Comparison of ENCODE assay signal across 8 cellular contexts in genomic region chr7:72924417-72924747, GRCh38. TPM values are rescaled to one million over a fixed set of nuclear protein-coding genes. Genes with fewer than 3 reads are reported as not detected.
DNase-seq lines count a peak whose midpoint lies in the region; FAIRE-seq and TF ChIP-seq lines count a peak whose summit lies in the region.

No MANE protein-coding gene starts in this region.

- H2AFZ ChIP-seq in GM23248 = peak overlapping the region; percentile 95
- H2AFZ ChIP-seq in H1 (ENCODE audit: low read length) = peak overlapping the region; percentile 96
- H2AFZ ChIP-seq in neuronal stem cell (ENCODE audit: low read length) = peak overlapping the region; percentile 93

- POLR2A ChIA-PET in H1 (lab: Charles Lee; ENCODE audit: partially characterized antibody) = no interaction called here
- POLR2A ChIA-PET in HEK293T (lab: Yijun Ruan, JAX) = no interaction called here

- no peak overlapping the region for H2BK120ac ChIP-seq in H1 (replicated peaks; ENCODE audit: low read depth, low read length)
- H2BK120ac ChIP-seq in neuronal stem cell (ENCODE audit: low read depth, low read length) = no peak overlapping the region

- H2BK15ac ChIP-seq in H1 (ENCODE audit: low read length) (no peak overlapping the region), neuronal stem cell (ENCODE audit: low read length) (no peak overlapping the region)

- H2BK5ac ChIP-seq in H1 (ENCODE audit: low read depth, low read length) (peak overlapping the region; percentile 95; the same call in 1 of the 2 replicates), neuronal stem cell (ENCODE audit: low read length) (no peak overlapping the region)

- H4K91ac ChIP-seq in H1 (replicated peaks; ENCODE audit: insufficient read length, low read length) = peak overlapping the region; percentile 73
- H4K91ac ChIP-seq in neuronal stem cell (ENCODE audit: low read depth, low read length, poor library complexity) = no peak overlapping the region

- H3K23me2 ChIP-seq in H1 (ENCODE audit: low read depth, low read length) = peaks cover 5% of the 10 kb centered on the region; the same call in 1 of the 2 replicates

- H3K79me2 ChIP-seq in GM23248 (ENCODE audit: insufficient read depth) = peaks cover 91% of the 10 kb centered on the region
- peaks cover 0 to 29% of the 10 kb centered on the region in 2 experiments; a peak in 3 of 4 replicates for H3K79me2 ChIP-seq in H1 (ENCODE audit: control insufficient read depth in 1 of 2, insufficient read depth in 2 of 2, low read length in 2 of 2)

- H3K23ac ChIP-seq in H1 (ENCODE audit: insufficient read length) = no peak overlapping the region
- H3K23ac ChIP-seq in neuronal stem cell (ENCODE audit: low read depth, low read length, poor library complexity) = no peak overlapping the region

- H3K4me2 ChIP-seq in GM23248 (ENCODE audit: unreplicated experiment) (peak overlapping the region; percentile 95), H1 (ENCODE audit: insufficient read depth in 1 of 2, low read depth in 2 of 2, low read length in 2 of 2) (peak overlapping the region; percentile 79 to 98), neuronal stem cell (ENCODE audit: insufficient read depth, low read length, poor library complexity, severe bottlenecking) (peak overlapping the region; percentile 77)

- H3K14ac ChIP-seq in H1 (ENCODE audit: insufficient read length) = no peak overlapping the region
- H3K14ac ChIP-seq in neuronal stem cell (ENCODE audit: low read length) = no peak overlapping the region

- WGBS in GM23248 (ENCODE audit: low coverage in 1 of 2, low lambda C conversion rate in 2 of 2, missing lambda C conversion rate in 2 of 2), 2 experiments = 1% methylated on average over 5 of the region's 5 CpGs
- 2% methylated on average over 5 of the region's 5 CpGs; no CpG with 5 or more reads in 1 of the 2 experiments for WGBS in H1 (ENCODE audit: extremely low coverage in 1 of 2, insufficient coverage in 1 of 2, insufficient read length in 1 of 2, insufficient replicate concordance in 2 of 2, low coverage in 1 of 2, low lambda C conversion rate in 2 of 2, missing lambda C conversion rate in 1 of 2), 2 experiments
- WGBS in neuronal stem cell (ENCODE audit: extremely low coverage in 2 of 2, insufficient read length in 2 of 2, insufficient replicate concordance in 1 of 2), 2 donors = no CpG with 5 or more reads among the region's 5 CpGs

- H3K27me3 ChIP-seq in BE2C (no peaks in the 10 kb centered on the region), GM23248 (replicated peaks; ENCODE audit: insufficient read depth) (no peaks in the 10 kb centered on the region), H1 (replicated peaks in 1 of 4; ENCODE audit: control insufficient read depth in 3 of 4, extremely low read depth in 1 of 4, insufficient read depth in 3 of 4, low read length in 3 of 4) (no peaks in the 10 kb centered on the region), neuronal stem cell (ENCODE audit: control insufficient read depth in 3 of 3, insufficient read depth in 3 of 3, low read depth in 1 of 3, low read length in 3 of 3) (no peaks in the 10 kb centered on the region)

- no peaks in the 10 kb centered on the region for H3K9me2 ChIP-seq in GM23248 (ENCODE audit: insufficient read depth)

- no peak overlapping the region for H2BK12ac ChIP-seq in H1 (ENCODE audit: low read depth, low read length)
- H2BK12ac ChIP-seq in neuronal stem cell (ENCODE audit: low read length) = no peak overlapping the region

- peak overlapping the region; percentile 99 for H3K9ac ChIP-seq in GM23248
- peak overlapping the region; percentile 94 to 98 (median 97) for H3K9ac ChIP-seq in H1 (replicated peaks in 1 of 4; ENCODE audit: extremely low read depth in 1 of 4, low read depth in 3 of 4, low read length in 3 of 4)
- no peak overlapping the region for H3K9ac ChIP-seq in neuronal stem cell (ENCODE audit: low read depth, low read length, poor library complexity)

- no peak for DNase-seq in BE2C
- no peak for DNase-seq in GM23248
- peak; percentile 83 for DNase-seq in NOMO-1 treated with dmso at 0.1 percent for 144 hours (lab: John Stamatoyannopoulos, UW; ENCODE audit: unreplicated experiment)
- no peak for DNase-seq in H1 (ENCODE audit: low read depth in 1 of 2, low spot score in 2 of 2)
- no peak for DNase-seq in neuronal stem cell (ENCODE audit: low spot score)
- no peak for DNase-seq in HEK293T (ENCODE audit: extremely low spot score)
- DNase-seq in ecto neural progenitor cell (ENCODE audit: low spot score) = no peak
- no peak for DNase-seq in ACHN

- TF ChIP-seq POLR2A in H1 (IDR thresholded peaks at IDR 0.05; ENCODE audit: control extremely low read depth in 1 of 2, low read depth in 2 of 2, low read length in 2 of 2) = no peak

- no peaks in the 10 kb centered on the region for H4K20me1 ChIP-seq in GM23248 (ENCODE audit: insufficient read depth)
- H4K20me1 ChIP-seq in H1 (replicated peaks in 1 of 2; ENCODE audit: control insufficient read depth in 1 of 2, insufficient read depth in 2 of 2, low read length in 2 of 2) = peaks cover 0 to 2% of the 10 kb centered on the region in 2 experiments

- H3F3A ChIP-seq in GM23248 (ENCODE audit: insufficient read depth) = peaks cover 18% of the 10 kb centered on the region

- H3K9me3 ChIP-seq in BE2C (no peaks in the 10 kb centered on the region), GM23248 (ENCODE audit: low read depth) (no peaks in the 10 kb centered on the region), H1 (ENCODE audit: insufficient read depth in 2 of 2, low read depth in 1 of 2, low read length in 1 of 2) (no peaks in the 10 kb centered on the region), neuronal stem cell (replicated peaks in 1 of 2; ENCODE audit: control insufficient read depth in 2 of 2, insufficient read depth in 1 of 2, low read depth in 1 of 2, low read length in 2 of 2) (no peaks in the 10 kb centered on the region)

- in situ Hi-C loops in GM23248 (cut with MboI) = no loop called here
- in situ Hi-C loops in ACHN (cut with HindIII; ENCODE audit: low pct_ligation_motif_present, low pct_unique_long_range_greater_than_20kb, low sequenced_read_pairs) = no loop called here

- no peak overlapping the region for H3K56ac ChIP-seq in H1 (replicated peaks; ENCODE audit: insufficient read length, low read depth, low read length)

- TF ChIP-seq CTCF in BE2C (IDR thresholded peaks at IDR 0.05; ENCODE audit: low read depth, low read length) (no peak), H1 (IDR thresholded peaks at IDR 0.05; ENCODE audit: control extremely low read depth in 1 of 3, insufficient read depth in 1 of 3, low read depth in 1 of 3, low read length in 3 of 3) (no peak)

- no peak overlapping the region for H4K5ac ChIP-seq in H1 (ENCODE audit: insufficient read length, low read depth, low read length)

- H3K4me1 ChIP-seq in BE2C (peaks cover 4% of the 10 kb centered on the region; the same call in 1 of the 2 replicates), GM23248 (ENCODE audit: insufficient read depth) (peaks cover 15% of the 10 kb centered on the region), H1 (replicated peaks in 1 of 4; ENCODE audit: control insufficient read depth in 3 of 4, insufficient read depth in 4 of 4, low read length in 3 of 4) (peaks cover 0 to 6% (median 4%) of the 10 kb centered on the region in 4 experiments; a peak in 3 of 7 replicates), neuronal stem cell (ENCODE audit: control insufficient read depth in 2 of 2, insufficient read depth in 1 of 2, low read depth in 1 of 2, low read length in 2 of 2) (peaks cover 3 to 4% of the 10 kb centered on the region in 2 donors)

- peak overlapping the region; percentile 95 for H3K27ac ChIP-seq in GM23248
- H3K27ac ChIP-seq in H1 (ENCODE audit: low read depth, low read length) = peak overlapping the region; percentile 96
- peak overlapping the region; percentile 77 for H3K27ac ChIP-seq in neuronal stem cell (replicated peaks; ENCODE audit: low read length)

- no peak overlapping the region for H3K4ac ChIP-seq in H1 (replicated peaks; ENCODE audit: insufficient read length, low read depth, low read length)
- no peak overlapping the region for H3K4ac ChIP-seq in neuronal stem cell (ENCODE audit: low read length)

- FAIRE-seq in H1 (lab: Jason Lieb, UNC) = no peak

- H2AK5ac ChIP-seq in H1 (ENCODE audit: low read depth, low read length) = no peak overlapping the region
- H2AK5ac ChIP-seq in neuronal stem cell (ENCODE audit: low read depth, low read length) = no peak overlapping the region

- CTCF ChIA-PET in H1 (lab: Charles Lee; ENCODE audit: partially characterized antibody) (interaction anchor here (0.7 kb wide), 1 partner anchor 15 kb away, joined by 4 read pairs; no protein-coding TSS in a partner anchor), HEK293T (lab: Yijun Ruan, JAX) (no interaction called here)

- H3K4me3 ChIP-seq in BE2C (ENCODE audit: low read depth, low read length) (peak overlapping the region; percentile 89), GM23248 (peak overlapping the region; percentile 99), H1 (ENCODE audit: extremely low read depth in 1 of 4, insufficient read depth in 2 of 4, low read depth in 3 of 4, low read length in 4 of 4) (peak overlapping the region; percentile 79 to 96 (median 92)), neuronal stem cell (ENCODE audit: low read length in 2 of 2) (peak overlapping the region; percentile 96 to 98)

- H4K8ac ChIP-seq in H1 (ENCODE audit: extremely low read depth, insufficient read depth, low read length) (no peak overlapping the region), neuronal stem cell (ENCODE audit: low read depth, low read length) (no peak overlapping the region)

- no peak for TF ChIP-seq RAD21 in H1 (IDR thresholded peaks at IDR 0.05 in 1 of 2, conservative IDR thresholded peaks at IDR 0.05 in 1 of 2; ENCODE audit: low read depth in 2 of 2, low read length in 2 of 2)

- H3K36me3 ChIP-seq in BE2C (peaks cover 33% of the 10 kb centered on the region), GM23248 (ENCODE audit: low read depth) (peaks cover 35% of the 10 kb centered on the region), H1 (ENCODE audit: control insufficient read depth in 2 of 4, insufficient read depth in 4 of 4, low read length in 3 of 4) (peaks cover 5 to 23% (median 14%) of the 10 kb centered on the region in 4 experiments; a peak in 5 of 8 replicates), neuronal stem cell (replicated peaks in 1 of 2; ENCODE audit: control insufficient read depth in 2 of 2, insufficient read depth in 2 of 2, low read length in 2 of 2) (peaks cover 16 to 48% of the 10 kb centered on the region in 2 donors)

- no peak overlapping the region for H2BK20ac ChIP-seq in H1 (ENCODE audit: low read length)

- H3K79me1 ChIP-seq in H1 (ENCODE audit: low read depth, low read length) (peaks cover 7% of the 10 kb centered on the region), neuronal stem cell (ENCODE audit: low read depth, low read length) (peaks cover 4% of the 10 kb centered on the region)

- H3K18ac ChIP-seq in H1 (ENCODE audit: extremely low read depth, low read length) (no peak overlapping the region), neuronal stem cell (ENCODE audit: low read length) (no peak overlapping the region)

- no peak for TF ChIP-seq EP300 in H1 (IDR thresholded peaks at IDR 0.05; ENCODE audit: borderline replicate concordance in 1 of 2, low read depth in 2 of 2, low read length in 2 of 2)

RNA-seq across cellular contexts. Expression of gene POM121, which starts 0.5 kb away (rescaled TPM):
- 66.9 TPM for polyA plus RNA-seq in BE2C (2012; ENCODE audit: insufficient read depth, insufficient read length, low read depth)
- 4.9 and 6.5 TPM in 2 replicates for total RNA-seq in GM23248 (2014; rRNA removed; shearing (Covaris generic))
- polyA plus RNA-seq in GM23248 (2016; fragmentation: Nextera tagmentation; extraction: Ambion mirVana) = 13.2 and 13.3 TPM in 2 replicates
- 57.0 and 60.0 TPM in 2 replicates for total RNA-seq in H1 (2021; fragmentation: NEBNext Ultra II Directional; extraction: Animal tissue kit (Norgen Biotek cat#: 25700))
- polyA plus RNA-seq in H1 (2011; rRNA removed) = 11.5 and 16.9 TPM in 2 replicates
- 8.5 TPM for polyA plus RNA-seq in H1 (2011; cell fraction: cytosol; rRNA removed)
- polyA plus RNA-seq in H1 (2011; cell fraction: nucleus; rRNA removed) = 19.3 TPM
- 33.8 to 48.5 TPM (median 44.4 TPM) in 4 replicates for polyA plus RNA-seq in H1 (2012, experiment 1 of 2)
- 37.2 TPM for polyA plus RNA-seq in H1 (2012, experiment 2 of 2)
- polyA plus RNA-seq in H1 (2013, experiment 1 of 2) = 52.7 TPM
- 57.2 TPM for polyA plus RNA-seq in H1 (2013, experiment 2 of 2)
- polyA minus RNA-seq in H1 (2011; rRNA and poly(A)+ RNA removed) = 11.7 and 13.1 TPM in 2 replicates
- 21.9 TPM for polyA minus RNA-seq in H1 (2011; cell fraction: cytosol; rRNA and poly(A)+ RNA removed)
- polyA minus RNA-seq in H1 (2011; cell fraction: nucleus; rRNA and poly(A)+ RNA removed) = 15.9 TPM
- 41.1 TPM for polyA plus RNA-seq in neuronal stem cell (2013, experiment 1 of 2)
- 41.1 TPM for polyA plus RNA-seq in neuronal stem cell (2013, experiment 2 of 2)

RNA-seq across cellular contexts. Expression of gene TRIM74, which starts 44.9 kb away (rescaled TPM):
- polyA plus RNA-seq in BE2C (2012; ENCODE audit: insufficient read depth, insufficient read length, low read depth) = 0.93 TPM
- total RNA-seq in GM23248 (2014; rRNA removed; shearing (Covaris generic)) = not detected in 2 replicates
- polyA plus RNA-seq in GM23248 (2016; fragmentation: Nextera tagmentation; extraction: Ambion mirVana) (not detected in 2 replicates), H1 (2011; rRNA removed) (not detected in 2 replicates)
- 0.52 TPM in 1 of 2 replicates, not detected in the other for total RNA-seq in H1 (2021; fragmentation: NEBNext Ultra II Directional; extraction: Animal tissue kit (Norgen Biotek cat#: 25700))
- 0.12 TPM for polyA plus RNA-seq in H1 (2011; cell fraction: cytosol; rRNA removed)
- polyA plus RNA-seq in H1 (2011; cell fraction: nucleus; rRNA removed) = 0.16 TPM
- 0.28 to 0.42 TPM in 2 of 4 replicates, not detected in the others for polyA plus RNA-seq in H1 (2012, experiment 1 of 2)
- not detected for polyA plus RNA-seq in H1 (2012, experiment 2 of 2)
- polyA plus RNA-seq in H1 (2013, experiment 1 of 2) = 0.04 TPM
- not detected for polyA plus RNA-seq in H1 (2013, experiment 2 of 2)
- polyA minus RNA-seq in H1 (2011; rRNA and poly(A)+ RNA removed) = not detected in 2 replicates
- not detected for polyA minus RNA-seq in H1 (2011; cell fraction: cytosol; rRNA and poly(A)+ RNA removed)
- not detected for polyA minus RNA-seq in H1 (2011; cell fraction: nucleus; rRNA and poly(A)+ RNA removed)
- 0.22 TPM for polyA plus RNA-seq in neuronal stem cell (2013, experiment 1 of 2)
- 0.39 TPM for polyA plus RNA-seq in neuronal stem cell (2013, experiment 2 of 2)
